ENCODE assay signal across 21 cellular contexts in genomic region chr1:226482196-226482595, GRCh38.
DNase-seq lines count a peak whose midpoint lies in the region; ATAC-seq and TF ChIP-seq lines count a peak whose summit lies in the region.
"Had no signal": no experiment of that assay in that cellular context is flagged by ENCODE, and none has a peak within 500 bp of the region (broad histone marks: within the 10 kb centered on the region; RNA-seq: fewer than 3 reads in every experiment).

No MANE protein-coding gene starts in this region.

- DNase-seq in left cardiac atrium (no peak), Right ventricle myocardium inferior (ENCODE audit: missing footprints) (no peak), SJCRH30 (peak; percentile 44 to 65), upper lobe of right lung (no peak), cerebellar cortex (ENCODE audit: low spot score) (no peak), AML-193 (lab: John Stamatoyannopoulos, UW) (no peak)
- DNase-seq in stimulated activated naive B cell treated with anti-CD40 and anti-IgM and Interleukin-4, amounts not matched to agents 10 μg/mL and 1 μg/mL and 100 μg/mL, for 72 hours = no peak
- DNase-seq: CD8-positive, alpha-beta memory T cell; DND-41; Karpas-422; NCI-H1417 treated with DMSO at 0.1 percent for 48 hours; NCI-H2029; NCI-H446; NCI-H774; RPMI8226; SIG-M5 had no signal

- H3K27me3 Mint-ChIP-seq in nephron (ENCODE audit: low read depth) = peaks cover 15% of the 10 kb centered on the region
- H3K27me3 Mint-ChIP-seq in stimulated activated naive B cell treated with anti-CD40 and anti-IgM and Interleukin-4, amounts not matched to agents 10 μg/mL and 1 μg/mL and 100 μg/mL, for 72 hours = peaks cover 29 to 40% of the 10 kb centered on the region in 2 donors

- peak; percentile 54 to 80 for ATAC-seq in left cardiac atrium
- no peak for ATAC-seq in Right ventricle myocardium inferior
- ATAC-seq in upper lobe of right lung = peak; percentile 7
- ATAC-seq in stimulated activated naive B cell treated with anti-CD40 and anti-IgM and Interleukin-4, amounts not matched to agents 10 μg/mL and 1 μg/mL and 100 μg/mL, for 72 hours (replicated peaks) = no peak
- ATAC-seq: A549 had no signal

- H3K4me3 Mint-ChIP-seq in nephron = peak overlapping the region in 2 of 3 experiments; percentile 23 to 57
- H3K4me3 Mint-ChIP-seq in stimulated activated naive B cell treated with anti-CD40 and anti-IgM and Interleukin-4, amounts not matched to agents 10 μg/mL and 1 μg/mL and 100 μg/mL, for 72 hours = no peak overlapping the region
- H3K4me3 Mint-ChIP-seq: CD8-positive, alpha-beta memory T cell; IgD-negative memory B cell had no signal

- H3K4me1 ChIP-seq in SJCRH30 (peaks cover 26% of the 10 kb centered on the region), upper lobe of right lung (no peaks in the 10 kb centered on the region)
- H3K4me1 ChIP-seq: A549 had no signal

- H3K27me3 ChIP-seq in SJCRH30 (no peaks in the 10 kb centered on the region), upper lobe of right lung (no peaks in the 10 kb centered on the region)
- H3K27me3 ChIP-seq: BLaER1 treated with 17β-estradiol and CSF1 and Interleukin-3, amounts not matched to agents 10 nM and 100 nM had no signal

- H3K36me3 ChIP-seq in SJCRH30 = no peaks in the 10 kb centered on the region
- no peaks in the 10 kb centered on the region for H3K36me3 ChIP-seq in upper lobe of right lung
- H3K36me3 ChIP-seq: BLaER1 treated with 17β-estradiol and CSF1 and Interleukin-3, amounts not matched to agents 10 nM and 100 nM; HAP-1 had no signal

- H3K36me3 Mint-ChIP-seq in nephron (ENCODE audit: low read depth) = no peaks in the 10 kb centered on the region
- peaks cover 4 to 7% of the 10 kb centered on the region in 2 donors for H3K36me3 Mint-ChIP-seq in stimulated activated naive B cell treated with anti-CD40 and anti-IgM and Interleukin-4, amounts not matched to agents 10 μg/mL and 1 μg/mL and 100 μg/mL, for 72 hours
- H3K36me3 Mint-ChIP-seq: CD8-positive, alpha-beta memory T cell; IgD-negative memory B cell had no signal

- peak overlapping the region in 2 of 3 experiments; percentile 54 to 80 for H3K27ac Mint-ChIP-seq in nephron
- H3K27ac Mint-ChIP-seq in stimulated activated naive B cell treated with anti-CD40 and anti-IgM and Interleukin-4, amounts not matched to agents 10 μg/mL and 1 μg/mL and 100 μg/mL, for 72 hours = no peak overlapping the region
- H3K27ac Mint-ChIP-seq: CD8-positive, alpha-beta memory T cell had no signal

- intact Hi-C loops in left cardiac atrium (cut with DNase I) (no loop called here), Right ventricle myocardium inferior (cut with DNase I) (no loop called here), upper lobe of right lung (cut with DNase I) (no loop called here)

- TF ChIP-seq CTCF in nephron (IDR thresholded peaks at IDR 0.05; ENCODE audit: unreplicated experiment in 3 of 3) (no peak), upper lobe of right lung (IDR thresholded peaks at IDR 0.05) (no peak)

- H3K9me3 ChIP-seq in SJCRH30 (replicated peaks) (0 out of 2 replicates have a peak, but pooled peaks cover 3% of the 10 kb centered on the region), upper lobe of right lung (no peaks in the 10 kb centered on the region)
- H3K9me3 ChIP-seq: A549; BLaER1 treated with 17β-estradiol and CSF1 and Interleukin-3, amounts not matched to agents 10 nM and 100 nM; HAP-1 had no signal

- H3K4me3 ChIP-seq in SJCRH30 = no peak overlapping the region
- H3K4me3 ChIP-seq in upper lobe of right lung = no peak overlapping the region
- H3K4me3 ChIP-seq: A549; BLaER1 treated with 17β-estradiol and CSF1 and Interleukin-3, amounts not matched to agents 10 nM and 100 nM; HAP-1 had no signal

- H3K27ac ChIP-seq in SJCRH30 (no peak overlapping the region), upper lobe of right lung (no peak overlapping the region)
- H3K27ac ChIP-seq: A549; BLaER1 treated with 17β-estradiol and CSF1 and Interleukin-3, amounts not matched to agents 10 nM and 100 nM had no signal

- peaks cover 4% of the 10 kb centered on the region for H3K9me3 Mint-ChIP-seq in nephron
- peaks cover 8 to 10% of the 10 kb centered on the region in 2 donors for H3K9me3 Mint-ChIP-seq in stimulated activated naive B cell treated with anti-CD40 and anti-IgM and Interleukin-4, amounts not matched to agents 10 μg/mL and 1 μg/mL and 100 μg/mL, for 72 hours
- H3K9me3 Mint-ChIP-seq: CD8-positive, alpha-beta memory T cell; IgD-negative memory B cell had no signal

- H3K4me1 Mint-ChIP-seq in nephron = peaks cover 22% of the 10 kb centered on the region
- no peaks in the 10 kb centered on the region for H3K4me1 Mint-ChIP-seq in stimulated activated naive B cell treated with anti-CD40 and anti-IgM and Interleukin-4, amounts not matched to agents 10 μg/mL and 1 μg/mL and 100 μg/mL, for 72 hours

Comparison
In these comparisons a context has a peak if more than half of its experiments do, and no peak if none do; other contexts are left out.
1. ATAC-seq: peak in left cardiac atrium (2 of 2) and upper lobe of right lung (single experiment); none in Right ventricle myocardium inferior (single experiment) and stimulated activated naive B cell treated with anti-CD40 and anti-IgM and Interleukin-4, amounts not matched to agents 10 μg/mL and 1 μg/mL and 100 μg/mL, for 72 hours (0 of 2).
2. DNase-seq: peak in SJCRH30 (2 of 2); none in left cardiac atrium (single experiment), Right ventricle myocardium inferior (single experiment), upper lobe of right lung (single experiment), cerebellar cortex (single experiment), stimulated activated naive B cell treated with anti-CD40 and anti-IgM and Interleukin-4, amounts not matched to agents 10 μg/mL and 1 μg/mL and 100 μg/mL, for 72 hours (single experiment) and AML-193 (0 of 2).
3. H3K4me3 Mint-ChIP-seq: peak in nephron (2 of 3); none in stimulated activated naive B cell treated with anti-CD40 and anti-IgM and Interleukin-4, amounts not matched to agents 10 μg/mL and 1 μg/mL and 100 μg/mL, for 72 hours (0 of 2).